ENCODE assay signal across 2 cellular contexts in genomic region chr1:20154306-20154831, GRCh38.
TF ChIP-seq lines count a peak whose summit lies in the region.

No MANE protein-coding gene starts in this region.

TF ChIP-seq in GM12878, 131 proteins besides CTCF, POLR2A, EP300 and RAD21:
- TF ChIP-seq RELA (IDR thresholded peaks at IDR 0.05; ENCODE audit: borderline replicate concordance, partially characterized antibody) (no peak), CBFB (IDR thresholded peaks at IDR 0.05; ENCODE audit: low read depth) (no peak), CREM (IDR thresholded peaks at IDR 0.05; ENCODE audit: low read depth) (no peak), PML (IDR thresholded peaks at IDR 0.05; ENCODE audit: low read length) (no peak), IKZF1 (conservative IDR thresholded peaks at IDR 0.05) (no peak), TCF3 (IDR thresholded peaks at IDR 0.05; ENCODE audit: borderline replicate concordance, insufficient read depth, low read depth, low read length) (no peak), CHD4 (IDR thresholded peaks at IDR 0.05) (no peak), ESRRA (IDR thresholded peaks at IDR 0.05; ENCODE audit: low read length) (no peak), PBX3 (IDR thresholded peaks at IDR 0.05; ENCODE audit: insufficient replicate concordance, low read depth, low read length) (no peak), BHLHE40 (IDR thresholded peaks at IDR 0.05; ENCODE audit: borderline replicate concordance in 1 of 2, low read depth in 2 of 2, low read length in 1 of 2) (no peak), PKNOX1 (IDR thresholded peaks at IDR 0.05) (no peak), SIN3A (IDR thresholded peaks at IDR 0.05; ENCODE audit: low read depth, low read length) (no peak)

TF ChIP-seq in WTC11, 78 proteins besides CTCF, POLR2A, EP300 and RAD21:
- TF ChIP-seq MLX (CRISPR knock-in tag; IDR thresholded peaks at IDR 0.05) (no peak), NR2C2 (CRISPR knock-in tag; IDR thresholded peaks at IDR 0.05) (no peak), ZNF416 (CRISPR knock-in tag; IDR thresholded peaks at IDR 0.05) (no peak), FOXJ3 (CRISPR knock-in tag; IDR thresholded peaks at IDR 0.05; ENCODE audit: borderline replicate concordance) (no peak)
